31 cellular contexts compared by ENCODE assay signal in the genomic region with DNA sequence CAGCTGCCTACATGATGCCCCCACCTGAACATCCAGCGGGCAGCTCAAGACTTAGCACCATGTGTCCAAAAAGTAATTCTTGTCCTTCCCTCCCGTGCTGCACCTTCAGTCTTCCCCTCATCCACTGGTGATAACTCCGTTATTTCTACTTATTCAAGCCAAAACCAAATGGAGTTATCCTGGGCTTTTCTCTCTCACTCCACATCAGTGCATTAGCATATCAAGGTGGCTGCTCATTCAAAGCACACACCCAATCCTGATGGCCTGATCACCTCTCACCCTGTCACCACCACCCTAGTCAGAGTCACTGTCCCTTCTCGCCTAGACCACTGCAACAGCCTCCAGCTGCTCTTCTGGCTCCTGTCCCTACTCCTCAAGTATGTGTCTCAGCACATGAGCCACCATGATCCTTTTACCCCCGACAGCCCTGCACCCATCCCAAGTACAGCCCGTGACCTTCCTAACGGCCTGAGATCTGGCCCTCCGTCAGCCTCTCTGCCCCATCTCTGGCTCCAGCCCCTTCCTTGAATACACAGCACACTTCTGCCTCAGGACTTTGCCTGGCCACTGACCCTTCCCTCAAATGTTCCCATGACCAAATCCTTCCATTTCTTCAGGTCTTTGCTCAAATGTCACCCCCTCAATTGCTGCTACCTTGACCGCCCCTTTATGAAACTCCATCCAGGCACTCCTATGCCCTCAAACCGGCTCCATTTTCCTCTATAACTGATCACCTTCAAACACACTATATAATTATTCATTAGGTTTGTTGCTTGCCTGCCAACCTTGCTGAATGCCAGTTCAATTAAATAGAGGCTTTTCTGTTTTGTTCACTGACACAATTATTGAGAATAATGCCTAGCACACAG. TPM values are rescaled to one million over a fixed set of nuclear protein-coding genes. Genes with fewer than 3 reads are reported as not detected.
"Had no signal": no experiment of that assay in that cellular context is flagged by ENCODE, and none has a peak within 500 bp of the region (broad histone marks: within the 10 kb centered on the region; RNA-seq: fewer than 3 reads in every experiment).

No MANE protein-coding gene starts in this region.

- DNase-seq: activated B cell treated with CpG ODN at 0.5 μM for 24 hours; activated CD4-positive, alpha-beta T cell treated with anti-CD3 and anti-CD28 coated beads for 36 hours; activated CD4-positive, alpha-beta T cell treated with anti-CD3 and anti-CD28 coated beads, Interleukin-2, amount 50 U/mL, for 4 hours; activated CD8-positive, alpha-beta memory T cell treated with anti-CD3 and anti-CD28 coated beads for 24 hours; activated CD8-positive, alpha-beta memory T cell treated with anti-CD3 and anti-CD28 coated beads, Interleukin-2, amount 50 U/mL, for 4 hours; activated naive CD4-positive, alpha-beta T cell treated with Interleukin-2 at 50 U/mL for 16 hours; activated naive CD8-positive, alpha-beta T cell treated with anti-CD3 and anti-CD28 coated beads, Interleukin-2, amount 10 ng/mL, durations not matched to agents 7 days and 5 days; activated T-cell treated with anti-CD3 and anti-CD28 coated beads, Interleukin-2, amount 50 U/mL, for 48 hours; amygdala; effector CD4-positive, alpha-beta T cell; erythroblast; foreskin fibroblast; left ventricle myocardium superior; mammary epithelial cell; midbrain; pancreas; right lobe of liver; stimulated activated CD4-positive, alpha-beta T cell treated with anti-CD3 and anti-CD28 coated beads, Interleukin-15, amount 100 ng/mL, for 24 hours; stomach; T-helper 1 cell; T-helper 9 cell; transverse colon; uterus had no signal

- H3K36me3 Mint-ChIP-seq: activated naive CD8-positive, alpha-beta T cell treated with anti-CD3 and anti-CD28 coated beads, Interleukin-2, amount 10 ng/mL, durations not matched to agents 7 days and 5 days; natural killer cell treated with Interleukin-12 subunit alpha and Interleukin-12 subunit beta and Interleukin-15 and Interleukin-18, amount 100 ng/mL, for 72 hours; stimulated activated memory B cell treated with anti-CD40 and anti-IgM and Interleukin-4, amounts not matched to agents 10 μg/mL and 1 μg/mL and 100 μg/mL, for 72 hours had no signal

- H3K4me3 ChIP-seq: cardiac muscle cell, hepatocyte, pancreas, right lobe of liver, smooth muscle cell, stomach, transverse colon, uterus had no signal

- H3K79me2 ChIP-seq: hepatocyte had no signal

- H3K27ac ChIP-seq: cardiac muscle cell, hepatocyte, neutrophil, pancreas, right lobe of liver, stomach, transverse colon, uterus had no signal

- H3K4me1 ChIP-seq: pancreas, right lobe of liver, stomach, transverse colon, uterus had no signal

- H3K4me3 Mint-ChIP-seq: activated B cell treated with CpG ODN at 0.5 μM for 24 hours; activated CD4-positive, alpha-beta T cell treated with anti-CD3 and anti-CD28 coated beads for 36 hours; activated naive CD8-positive, alpha-beta T cell treated with anti-CD3 and anti-CD28 coated beads, Interleukin-2, amount 10 ng/mL, durations not matched to agents 7 days and 5 days; natural killer cell treated with Interleukin-12 subunit alpha and Interleukin-12 subunit beta and Interleukin-15 and Interleukin-18, amount 100 ng/mL, for 72 hours; stimulated activated memory B cell treated with anti-CD40 and anti-IgM and Interleukin-4, amounts not matched to agents 10 μg/mL and 1 μg/mL and 100 μg/mL, for 72 hours had no signal

- H3K9me3 ChIP-seq: neutrophil, pancreas, right lobe of liver, stomach, transverse colon, uterus had no signal

- H3K9me3 Mint-ChIP-seq: activated B cell treated with CpG ODN at 0.5 μM for 24 hours; natural killer cell treated with Interleukin-12 subunit alpha and Interleukin-12 subunit beta and Interleukin-15 and Interleukin-18, amount 100 ng/mL, for 72 hours had no signal

- H3K27me3 ChIP-seq: cardiac muscle cell, hepatocyte, neutrophil, pancreas, right lobe of liver, stomach, transverse colon, uterus had no signal

- H2AFZ ChIP-seq: hepatocyte had no signal

- H3K27me3 Mint-ChIP-seq: activated CD4-positive, alpha-beta T cell treated with anti-CD3 and anti-CD28 coated beads for 36 hours; natural killer cell treated with Interleukin-12 subunit alpha and Interleukin-12 subunit beta and Interleukin-15 and Interleukin-18, amount 100 ng/mL, for 72 hours had no signal

- ATAC-seq: activated CD4-positive, alpha-beta T cell treated with anti-CD3 and anti-CD28 coated beads for 36 hours; left ventricle myocardium superior; natural killer cell treated with Interleukin-12 subunit alpha and Interleukin-12 subunit beta and Interleukin-15 and Interleukin-18, amount 100 ng/mL, for 72 hours; pancreas; right lobe of liver; stimulated activated memory B cell treated with anti-CD40 and anti-IgM and Interleukin-4, amounts not matched to agents 10 μg/mL and 1 μg/mL and 100 μg/mL, for 72 hours had no signal

- H3K4me2 ChIP-seq: hepatocyte, smooth muscle cell had no signal

- H3K27ac Mint-ChIP-seq: activated B cell treated with CpG ODN at 0.5 μM for 24 hours; activated CD4-positive, alpha-beta T cell treated with anti-CD3 and anti-CD28 coated beads for 36 hours; natural killer cell treated with Interleukin-12 subunit alpha and Interleukin-12 subunit beta and Interleukin-15 and Interleukin-18, amount 100 ng/mL, for 72 hours; stimulated activated memory B cell treated with anti-CD40 and anti-IgM and Interleukin-4, amounts not matched to agents 10 μg/mL and 1 μg/mL and 100 μg/mL, for 72 hours had no signal

- H3K36me3 ChIP-seq: cardiac muscle cell, pancreas, right lobe of liver, transverse colon, uterus had no signal

RNA-seq across cellular contexts. Expression of gene GSC2, which starts 48.1 kb away (rescaled TPM):
- total RNA-seq: activated B cell treated with CpG ODN at 0.5 μM for 24 hours; activated CD4-positive, alpha-beta T cell treated with anti-CD3 and anti-CD28 coated beads for 36 hours; activated naive CD8-positive, alpha-beta T cell treated with anti-CD3 and anti-CD28 coated beads, Interleukin-2, amount 10 ng/mL, durations not matched to agents 7 days and 5 days; cardiac muscle cell; cerebellum; fibroblast of lung; hepatocyte; left ventricle myocardium superior; mammary epithelial cell; natural killer cell treated with Interleukin-12 subunit alpha and Interleukin-12 subunit beta and Interleukin-15 and Interleukin-18, amount 100 ng/mL, for 72 hours; pancreas; right lobe of liver; smooth muscle cell; stomach; transverse colon; uterus had no signal
- polyA plus RNA-seq: cardiac muscle cell, fibroblast of lung, hepatocyte, mammary epithelial cell, pancreas, smooth muscle cell, stomach had no signal
